Comparison of ENCODE assay signal across 5 cellular contexts in the genomic region with DNA sequence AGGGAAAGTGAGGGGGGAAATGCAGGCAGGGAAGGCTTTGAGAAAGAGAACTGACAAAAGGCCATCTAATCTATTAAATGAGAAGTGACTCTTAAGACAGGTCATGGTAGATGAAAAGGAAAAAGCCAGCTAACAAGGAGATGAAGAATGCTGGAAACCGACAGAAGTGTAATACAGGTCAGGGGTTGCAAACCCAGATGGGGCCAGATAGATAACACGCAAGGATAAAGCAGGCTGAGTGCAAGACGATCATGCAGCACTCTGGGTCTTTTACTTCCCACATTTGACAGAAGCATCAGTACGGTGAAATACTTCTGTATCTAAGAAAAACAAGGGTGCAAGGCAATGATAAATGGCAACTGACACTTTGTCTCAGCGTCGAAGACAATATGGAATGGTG.
"Had no signal": no experiment of that assay in that cellular context is flagged by ENCODE, and none has a peak within 500 bp of the region (broad histone marks: within the 10 kb centered on the region; RNA-seq: fewer than 3 reads in every experiment).

No MANE protein-coding gene starts in this region.

- H3K36me3 Mint-ChIP-seq: IgD-negative memory B cell had no signal

- H3K27ac ChIP-seq: HL-60 had no signal

- H3K4me3 Mint-ChIP-seq: H9, IgD-negative memory B cell had no signal

- DNase-seq: H9, HCEC 1CT, KG1 had no signal

- H3K4me1 Mint-ChIP-seq: IgD-negative memory B cell had no signal
